ENCODE assay signal across 8 cellular contexts in the genomic region with DNA sequence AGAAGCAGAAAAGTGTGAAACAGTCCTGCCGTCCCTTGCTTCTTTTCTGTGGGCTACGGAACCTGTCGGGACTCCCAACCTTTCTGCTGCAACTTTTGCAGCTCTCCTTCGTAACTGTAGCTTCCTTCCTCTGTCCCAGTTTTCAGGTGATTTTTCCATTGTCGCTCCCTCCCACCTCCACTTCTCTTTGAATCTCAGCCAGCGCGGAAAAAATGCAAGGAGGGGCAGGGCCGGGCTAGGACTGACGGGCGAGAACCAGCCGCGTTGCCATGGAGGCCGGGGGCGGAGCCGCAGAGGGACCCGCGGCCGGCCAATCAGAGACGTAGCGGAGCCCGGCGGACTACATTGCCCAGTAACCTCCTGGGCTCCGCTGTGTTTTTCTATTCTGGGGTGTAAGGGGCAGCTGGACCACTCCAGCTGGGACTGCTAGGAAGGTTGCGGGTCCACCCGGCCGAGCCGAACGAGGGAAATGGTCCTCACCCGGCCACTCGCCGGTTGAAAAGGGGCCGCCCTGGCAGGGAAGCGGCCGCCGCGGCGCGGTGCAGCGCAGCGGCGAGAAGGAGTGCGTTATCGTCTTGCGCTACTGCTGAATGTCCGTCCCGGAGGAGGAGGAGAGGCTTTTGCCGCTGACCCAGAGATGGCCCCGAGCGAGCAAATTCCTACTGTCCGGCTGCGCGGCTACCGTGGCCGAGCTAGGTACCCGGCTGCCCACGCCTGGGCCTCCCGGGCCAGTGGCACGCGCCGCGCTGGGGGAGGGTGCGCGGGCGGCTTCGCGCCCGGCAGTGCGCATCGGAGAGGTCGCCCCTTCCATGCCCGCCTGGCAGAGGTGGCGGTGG. TPM values are rescaled to one million over a fixed set of nuclear protein-coding genes. Genes with fewer than 3 reads are reported as not detected.
A peak's percentile ranks its signal among the peaks of the same experiment; 100 is the strongest.
DNase-seq lines count a peak whose midpoint lies in the region; ATAC-seq lines count a peak whose summit lies in the region.

A gene with protein sequence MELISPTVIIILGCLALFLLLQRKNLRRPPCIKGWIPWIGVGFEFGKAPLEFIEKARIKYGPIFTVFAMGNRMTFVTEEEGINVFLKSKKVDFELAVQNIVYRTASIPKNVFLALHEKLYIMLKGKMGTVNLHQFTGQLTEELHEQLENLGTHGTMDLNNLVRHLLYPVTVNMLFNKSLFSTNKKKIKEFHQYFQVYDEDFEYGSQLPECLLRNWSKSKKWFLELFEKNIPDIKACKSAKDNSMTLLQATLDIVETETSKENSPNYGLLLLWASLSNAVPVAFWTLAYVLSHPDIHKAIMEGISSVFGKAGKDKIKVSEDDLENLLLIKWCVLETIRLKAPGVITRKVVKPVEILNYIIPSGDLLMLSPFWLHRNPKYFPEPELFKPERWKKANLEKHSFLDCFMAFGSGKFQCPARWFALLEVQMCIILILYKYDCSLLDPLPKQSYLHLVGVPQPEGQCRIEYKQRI (minus strand): TSS at position 216 of the 836 bp plus-strand sequence. CDS start 236 bp downstream, outside the sequence.
A gene with protein sequence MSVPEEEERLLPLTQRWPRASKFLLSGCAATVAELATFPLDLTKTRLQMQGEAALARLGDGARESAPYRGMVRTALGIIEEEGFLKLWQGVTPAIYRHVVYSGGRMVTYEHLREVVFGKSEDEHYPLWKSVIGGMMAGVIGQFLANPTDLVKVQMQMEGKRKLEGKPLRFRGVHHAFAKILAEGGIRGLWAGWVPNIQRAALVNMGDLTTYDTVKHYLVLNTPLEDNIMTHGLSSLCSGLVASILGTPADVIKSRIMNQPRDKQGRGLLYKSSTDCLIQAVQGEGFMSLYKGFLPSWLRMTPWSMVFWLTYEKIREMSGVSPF (plus strand): TSS at position 373 of the 836 bp plus-strand sequence. CDS start 218 bp downstream, at position 591.

- ATAC-seq in GM18870 (IDR thresholded peaks at IDR 0.05; ENCODE audit: unreplicated experiment) (peak; percentile 95), HG03159 (IDR thresholded peaks at IDR 0.05; ENCODE audit: unreplicated experiment) (peak; percentile 100)

- peak; percentile 42 for DNase-seq in A172 (ENCODE audit: low spot score)
- DNase-seq in NCI-H226 = peak; percentile 90
- DNase-seq in activated CD4-positive, alpha-beta T cell treated with anti-CD3 and anti-CD28 coated beads for 1 hour = peak; percentile 69
- peak; percentile 98 for DNase-seq in cerebellum (ENCODE audit: low spot score)
- DNase-seq in islet precursor cell = peak; percentile 97
- DNase-seq in stimulated activated CD4-positive, alpha-beta T cell treated with anti-CD3 and anti-CD28 coated beads, Interleukin-12 subunit alpha, Interleukin-12 subunit beta, amount 100 ng/mL, for 24 hours (ENCODE audit: low read depth in 2 of 2) = peak; percentile 67 to 81

RNA-seq across cellular contexts. Expression of the first gene that starts in this region (rescaled TPM):
- not detected in 2 replicates for total RNA-seq in A172 (2014; rRNA removed; shearing (Covaris generic))
- total RNA-seq in cerebellum = 8.5 TPM

RNA-seq across cellular contexts. Expression of the second gene that starts in this region (rescaled TPM):
- total RNA-seq in A172 (2014; rRNA removed; shearing (Covaris generic)) = 0.02 and 2.9 TPM in 2 replicates
- 49.0 TPM for total RNA-seq in cerebellum

Comparison
In these comparisons a context has a peak if more than half of its experiments do, and no peak if none do; other contexts are left out.
1. Peak in every context shown above with its lines: DNase-seq and ATAC-seq.
2. RNA of the second gene that starts in this region (total RNA-seq): 49.0 TPM in cerebellum (single experiment); 0.02 to 2.9 TPM in A172; every median in the first group is over 10 times any median in the second.
3. DNase-seq: peak in every context shown above with its lines; median percentile 98 in cerebellum; 97 in islet precursor cell; 90 in NCI-H226; 74 in stimulated activated CD4-positive, alpha-beta T cell treated with anti-CD3 and anti-CD28 coated beads, Interleukin-12 subunit alpha, Interleukin-12 subunit beta, amount 100 ng/mL, for 24 hours; 69 in activated CD4-positive, alpha-beta T cell treated with anti-CD3 and anti-CD28 coated beads for 1 hour; 42 in A172.